ENCODE assay signal across 9 cellular contexts in the genomic region with DNA sequence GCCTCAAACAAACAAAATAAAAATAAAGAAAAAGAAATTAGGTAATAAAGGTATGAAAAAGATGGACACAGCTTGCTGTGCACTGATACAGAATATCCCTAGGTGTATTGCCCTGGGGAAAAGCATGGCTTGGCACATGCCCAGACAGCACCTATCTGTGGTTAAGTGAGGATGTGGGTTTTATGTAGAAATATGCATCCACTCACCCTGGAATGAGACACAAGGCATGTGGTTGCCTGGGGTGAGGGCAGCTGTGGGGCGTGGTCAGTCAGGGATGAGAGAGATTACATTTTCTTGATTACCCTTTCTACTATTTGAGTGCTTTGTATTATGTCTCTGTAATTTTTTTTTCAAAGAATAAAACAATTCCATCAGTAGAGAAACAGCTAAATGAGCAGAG. TPM values are rescaled to one million over a fixed set of nuclear protein-coding genes. Genes with fewer than 3 reads are reported as not detected.
DNase-seq lines count a peak whose midpoint lies in the region; ATAC-seq and TF ChIP-seq lines count a peak whose summit lies in the region.
"Had no signal": no experiment of that assay in that cellular context is flagged by ENCODE, and none has a peak within 500 bp of the region (broad histone marks: within the 10 kb centered on the region; RNA-seq: fewer than 3 reads in every experiment).

No MANE protein-coding gene starts in this region.

- no peak overlapping the region for H3K27ac ChIP-seq in coronary artery
- H3K27ac ChIP-seq in tibial artery = no peak overlapping the region

- in situ Hi-C loops in Caki2 (cut with HindIII; ENCODE audit: low pct_unique_long_range_greater_than_20kb, low sequenced_read_pairs) = no loop called here

- H3K27me3 ChIP-seq in kidney epithelial cell (ENCODE audit: control insufficient read depth, insufficient read depth, low read length) = peaks cover 2% of the 10 kb centered on the region
- H3K27me3 ChIP-seq in tibial artery = peaks cover 0 to 2% of the 10 kb centered on the region in 2 donors

- intact Hi-C loops in tibial artery (cut with DNase I; ENCODE audit: low total_unique reads) = no loop called here

- H3K4me3 ChIP-seq in kidney epithelial cell (ENCODE audit: low read depth, low read length) = no peak overlapping the region
- no peak overlapping the region for H3K4me3 ChIP-seq in coronary artery
- no peak overlapping the region for H3K4me3 ChIP-seq in tibial artery
- H3K4me3 ChIP-seq: HAP-1 had no signal

- ATAC-seq in HG03442 (IDR thresholded peaks at IDR 0.05; ENCODE audit: unreplicated experiment) (no peak), HG02798 (IDR thresholded peaks at IDR 0.05; ENCODE audit: poor library complexity, unreplicated experiment) (no peak)

- DNase-seq in Caki2 (ENCODE audit: low read depth) = peak; percentile 93
- DNase-seq in NCI-H2029 (lab: John Stamatoyannopoulos, UW) = peak; percentile 32
- peak; percentile 13 to 39 for DNase-seq in activated T-helper 1 cell treated with anti-CD3 and anti-CD28 coated beads, Interleukin-2, amount 50 U/mL, for 16 hours (ENCODE audit: low read depth in 1 of 2, low spot score in 1 of 2)
- peak; percentile 90 for DNase-seq in kidney epithelial cell (ENCODE audit: low read depth)
- no peak for DNase-seq in coronary artery (ENCODE audit: low spot score)
- no peak for DNase-seq in tibial artery

- H3K36me3 ChIP-seq in kidney epithelial cell (ENCODE audit: control insufficient read depth, insufficient read depth, low read length) (no peaks in the 10 kb centered on the region), tibial artery (no peaks in the 10 kb centered on the region)
- H3K36me3 ChIP-seq: HAP-1 had no signal

- H3K9me3 ChIP-seq in tibial artery = no peaks in the 10 kb centered on the region
- H3K9me3 ChIP-seq: HAP-1 had no signal

- H3K4me1 ChIP-seq in tibial artery = no peaks in the 10 kb centered on the region

- TF ChIP-seq CTCF in kidney epithelial cell (IDR thresholded peaks at IDR 0.05; ENCODE audit: insufficient read depth, low read length, poor library complexity, severe bottlenecking) = no peak
- no peak for TF ChIP-seq CTCF in coronary artery (IDR thresholded peaks at IDR 0.05)
- no peak for TF ChIP-seq CTCF in tibial artery (IDR thresholded peaks at IDR 0.05)

RNA-seq across cellular contexts. Expression of a gene that starts 6.9 kb away (rescaled TPM):
- total RNA-seq in Caki2 (2014; rRNA removed; shearing (Covaris generic); ENCODE audit: low replicate concordance) = 17.0 and 21.3 TPM in 2 replicates
- 11.9 and 12.6 TPM in 2 replicates for total RNA-seq in kidney epithelial cell

RNA-seq across cellular contexts. Expression of a gene that starts 32.5 kb away (rescaled TPM):
- 134 and 155 TPM in 2 replicates for total RNA-seq in Caki2 (2014; rRNA removed; shearing (Covaris generic); ENCODE audit: low replicate concordance)
- 70.4 and 78.3 TPM in 2 replicates for total RNA-seq in kidney epithelial cell

Comparison
In these comparisons a context has a peak if more than half of its experiments do, and no peak if none do; other contexts are left out.
1. DNase-seq: peak in Caki2 (single experiment), NCI-H2029 (single experiment), activated T-helper 1 cell treated with anti-CD3 and anti-CD28 coated beads, Interleukin-2, amount 50 U/mL, for 16 hours (2 of 2) and kidney epithelial cell (single experiment); none in coronary artery (single experiment) and tibial artery (0 of 2).